ENCODE assay signal across 8 cellular contexts in the genomic region with DNA sequence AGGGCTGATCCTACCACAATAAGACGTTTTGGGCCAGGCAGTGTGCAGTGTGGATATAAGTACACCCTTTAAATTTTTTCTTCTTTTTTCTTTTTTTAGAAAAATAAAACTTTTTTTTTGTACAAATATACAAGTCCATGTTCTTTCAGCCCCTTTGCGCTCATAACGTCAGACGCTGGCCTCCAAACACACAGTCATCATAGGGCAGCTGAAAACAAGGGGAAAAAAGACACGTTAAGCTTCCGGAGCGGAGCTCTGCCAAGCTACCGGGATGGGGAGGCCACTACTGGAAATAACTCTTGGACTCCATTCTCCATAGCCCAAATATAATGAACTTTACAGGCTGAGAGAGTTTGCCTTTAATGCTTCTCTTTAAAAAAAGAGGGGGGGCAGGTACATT. TPM values are rescaled to one million over a fixed set of nuclear protein-coding genes. Genes with fewer than 3 reads are reported as not detected.
DNase-seq lines count a peak whose midpoint lies in the region; ATAC-seq and TF ChIP-seq lines count a peak whose summit lies in the region.

No MANE protein-coding gene starts in this region.

- H3K27ac Mint-ChIP-seq in T-helper 17 cell (peak overlapping the region; percentile 100), neural crest cell (ENCODE audit: unreplicated experiment) (no peak overlapping the region)

- ATAC-seq in T-helper 17 cell (no peak), HG02884 (IDR thresholded peaks at IDR 0.05; ENCODE audit: unreplicated experiment) (no peak)

- H3K4me3 ChIP-seq in BLaER1 (peak overlapping the region; percentile 89), epithelial cell of proximal tubule (ENCODE audit: low read depth, low read length) (peak overlapping the region; percentile 76)

- no peak for DNase-seq in T-helper 17 cell
- no peak for DNase-seq in epithelial cell of proximal tubule (ENCODE audit: low read depth)
- no peak for DNase-seq in neural crest cell (ENCODE audit: low read depth, low spot score)
- no peak for DNase-seq in NCI-H1092 (lab: John Stamatoyannopoulos, UW)
- DNase-seq in NCI-H345 treated with DMSO at 0.1 percent for 48 hours (lab: John Stamatoyannopoulos, UW; ENCODE audit: unreplicated experiment) = no peak
- DNase-seq in NCI-H510A treated with DMSO at 0.1 percent for 48 hours (lab: John Stamatoyannopoulos, UW) = no peak

- no peak for TF ChIP-seq CTCF in epithelial cell of proximal tubule (conservative IDR thresholded peaks at IDR 0.05; ENCODE audit: low read depth, low read length)
- TF ChIP-seq CTCF in neural crest cell (conservative IDR thresholded peaks at IDR 0.05) = no peak

- H3K36me3 ChIP-seq in BLaER1 = peaks cover 54% of the 10 kb centered on the region

- peaks cover 38% of the 10 kb centered on the region for H4K20me1 ChIP-seq in BLaER1

- H3K36me3 Mint-ChIP-seq in T-helper 17 cell (ENCODE audit: low read depth) (peaks cover 2% of the 10 kb centered on the region), neural crest cell (ENCODE audit: low read depth) (peaks cover 4% of the 10 kb centered on the region)

- H3K27me3 Mint-ChIP-seq in T-helper 17 cell (no peaks in the 10 kb centered on the region), neural crest cell (ENCODE audit: low read depth) (no peaks in the 10 kb centered on the region)

- H3K4me3 Mint-ChIP-seq in T-helper 17 cell (peak overlapping the region; percentile 95), neural crest cell (peak overlapping the region; percentile 62)

- H3K4me1 Mint-ChIP-seq in T-helper 17 cell (peaks cover 67% of the 10 kb centered on the region), neural crest cell (peaks cover 23% of the 10 kb centered on the region)

- H3K9me3 Mint-ChIP-seq in neural crest cell = no peaks in the 10 kb centered on the region

- peak overlapping the region; percentile 92 for H3K4me2 ChIP-seq in BLaER1

- peak overlapping the region; percentile 97 for H3K27ac ChIP-seq in BLaER1

- peak overlapping the region; percentile 98 for H3K9ac ChIP-seq in BLaER1

- H3K9me3 ChIP-seq in BLaER1 (no peaks in the 10 kb centered on the region), T-helper 17 cell (ENCODE audit: control insufficient read depth, low read length, poor library complexity, severe bottlenecking) (peaks cover 5% of the 10 kb centered on the region)

- no peaks in the 10 kb centered on the region for H3K27me3 ChIP-seq in BLaER1

- H3K4me1 ChIP-seq in BLaER1 = peaks cover 50% of the 10 kb centered on the region

RNA-seq across cellular contexts. Expression of gene NFKBIA, which starts 2.7 kb away (rescaled TPM):
- total RNA-seq in T-helper 17 cell (1,000 to 10,000 TPM; 1,744 to 1,805 TPM), epithelial cell of proximal tubule (154 and 203 TPM in 2 replicates), neural crest cell (30.3 and 31.2 TPM in 2 replicates)
